8 cellular contexts compared by ENCODE assay signal in the genomic region with DNA sequence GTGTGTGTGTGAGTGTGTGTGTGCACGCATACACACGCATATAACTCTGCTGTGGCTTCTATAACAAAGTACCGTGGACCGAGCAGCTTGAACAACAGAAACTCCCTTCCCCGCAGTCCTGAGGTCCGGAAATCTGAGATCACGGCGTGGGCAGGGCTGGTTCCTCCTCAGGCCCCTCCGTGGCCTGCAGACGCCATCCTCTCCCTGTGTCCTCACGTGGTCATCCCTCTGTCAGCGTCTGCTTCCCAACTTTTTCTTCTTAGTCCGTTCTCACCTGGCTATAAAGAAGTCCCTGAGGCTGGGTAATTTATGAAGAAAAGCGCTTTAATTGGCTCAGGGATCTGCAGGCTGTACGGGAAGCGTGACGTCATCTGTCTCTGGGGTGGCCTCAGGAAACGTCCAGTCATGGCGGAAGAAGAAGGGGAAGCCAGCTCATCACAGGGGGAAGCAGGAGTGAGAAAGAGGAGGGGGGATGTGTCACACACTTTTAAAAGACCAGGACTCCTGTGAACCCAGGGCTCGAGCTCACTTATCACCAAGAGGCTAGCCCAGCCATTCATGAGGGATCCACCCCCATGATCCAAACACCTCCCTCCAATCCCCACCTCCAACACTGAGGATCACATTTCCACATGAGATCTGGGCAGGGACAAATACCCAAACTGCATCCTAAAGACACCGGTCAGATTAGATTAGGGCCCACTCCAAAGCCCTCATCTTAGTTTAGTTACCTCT.
DNase-seq lines count a peak whose midpoint lies in the region; ATAC-seq, FAIRE-seq and TF ChIP-seq lines count a peak whose summit lies in the region.

No MANE protein-coding gene starts in this region.

- peak overlapping the region; percentile 93 for H3K9ac ChIP-seq in OCI-LY3 (ENCODE audit: low read length)

- H3K4me1 ChIP-seq in OCI-LY3 (ENCODE audit: low read length): peaks cover 56% of the 10 kb centered on the region

- peak overlapping the region; percentile 81 for H3K4me3 Mint-ChIP-seq in HFFc6
- peak overlapping the region; percentile 88 for H3K4me3 Mint-ChIP-seq in activated T-cell treated with anti-CD3 and anti-CD28 coated beads, Interleukin-2, amount 50 U/mL, for 72 hours

- H3K36me3 ChIP-seq in OCI-LY3 (replicated peaks; ENCODE audit: low read depth, low read length): no peaks in the 10 kb centered on the region

- H2AFZ ChIP-seq in OCI-LY3 (ENCODE audit: low read depth, low read length): peak overlapping the region; percentile 75

- DNase-seq in GM10248 (ENCODE audit: extremely low spot score) (peak; percentile 71), HFFc6 (peak; percentile 28), germinal center (ENCODE audit: low spot score) (peak; percentile 74), skeletal muscle cell (ENCODE audit: low read depth) (peak; percentile 92), urothelium cell line (ENCODE audit: low spot score) (no peak), NCI-H128 (lab: John Stamatoyannopoulos, UW; ENCODE audit: unreplicated experiment) (no peak)
- peak; percentile 79 to 85 for DNase-seq in activated T-cell treated with anti-CD3 and anti-CD28 coated beads, Interleukin-2, amount 50 U/mL, for 72 hours

- H3K4me2 ChIP-seq in OCI-LY3 (ENCODE audit: low read length): peak overlapping the region; percentile 95

- TF ChIP-seq CTCF in GM10248 (IDR thresholded peaks at IDR 0.05; ENCODE audit: control extremely low read depth, extremely low read depth, low read depth, missing control alignments): no peak
- TF ChIP-seq CTCF in HFFc6 (IDR thresholded peaks at IDR 0.05): no peak
- TF ChIP-seq CTCF in OCI-LY3 (IDR thresholded peaks at IDR 0.05; ENCODE audit: low read depth, low read length): no peak

- peak; percentile 48 to 51 for ATAC-seq in activated T-cell treated with anti-CD3 and anti-CD28 coated beads, Interleukin-2, amount 50 U/mL, for 72 hours (replicated peaks in 1 of 2)

- peak overlapping the region; percentile 86 for H3K4me3 ChIP-seq in OCI-LY3 (ENCODE audit: low read length)
- H3K4me3 ChIP-seq in skeletal muscle cell (ENCODE audit: low read depth, low read length): peak overlapping the region; percentile 36

- H3K27ac Mint-ChIP-seq in HFFc6: peak overlapping the region; percentile 98
- H3K27ac Mint-ChIP-seq in activated T-cell treated with anti-CD3 and anti-CD28 coated beads, Interleukin-2, amount 50 U/mL, for 72 hours: peak overlapping the region; percentile 98

- CTCF ChIA-PET in GM10248 (lab: Yijun Ruan, JAX): interaction anchor here (1.0 to 2.5 kb wide), 2 partner anchors 138 to 151 kb away, joined by 3 to 18 read pairs; no protein-coding TSS in a partner anchor

- H3K79me2 ChIP-seq in OCI-LY3 (ENCODE audit: low read length): no peaks in the 10 kb centered on the region

- H3K4me1 Mint-ChIP-seq in HFFc6 (ENCODE audit: low read depth): peaks cover 34% of the 10 kb centered on the region
- H3K4me1 Mint-ChIP-seq in activated T-cell treated with anti-CD3 and anti-CD28 coated beads, Interleukin-2, amount 50 U/mL, for 72 hours (ENCODE audit: low read depth): peaks cover 74% of the 10 kb centered on the region

- H3K27ac ChIP-seq in OCI-LY3 (ENCODE audit: low read length): peak overlapping the region; percentile 89

- peaks cover 14% of the 10 kb centered on the region for H3K9me3 Mint-ChIP-seq in HFFc6
- H3K9me3 Mint-ChIP-seq in activated T-cell treated with anti-CD3 and anti-CD28 coated beads, Interleukin-2, amount 50 U/mL, for 72 hours: peaks cover 4 to 12% of the 10 kb centered on the region in 2 donors

- peaks cover 4% of the 10 kb centered on the region for H3K27me3 Mint-ChIP-seq in HFFc6 (ENCODE audit: insufficient read depth)
- H3K27me3 Mint-ChIP-seq in activated T-cell treated with anti-CD3 and anti-CD28 coated beads, Interleukin-2, amount 50 U/mL, for 72 hours (ENCODE audit: low read depth): no peaks in the 10 kb centered on the region

- POLR2A ChIA-PET in GM10248 (lab: Yijun Ruan, JAX): interaction anchor here (0.5 to 2.7 kb wide), 5 partner anchors 8 to 188 kb away, joined by 3 to 19 read pairs (median 9); partner anchors contain the start of gene INSIG1

- H3K27me3 ChIP-seq in OCI-LY3 (ENCODE audit: low read depth, low read length): no peaks in the 10 kb centered on the region

- no peaks in the 10 kb centered on the region for H4K20me1 ChIP-seq in OCI-LY3 (ENCODE audit: insufficient read depth, low read length)

- H3K36me3 Mint-ChIP-seq in HFFc6 (ENCODE audit: low read depth): peaks cover 9% of the 10 kb centered on the region
- peaks cover 10 to 11% of the 10 kb centered on the region in 2 donors for H3K36me3 Mint-ChIP-seq in activated T-cell treated with anti-CD3 and anti-CD28 coated beads, Interleukin-2, amount 50 U/mL, for 72 hours (ENCODE audit: insufficient read depth in 2 of 2)

- no peaks in the 10 kb centered on the region for H3K9me3 ChIP-seq in OCI-LY3 (ENCODE audit: insufficient read depth, low read length)

- FAIRE-seq in urothelium cell line (lab: Jason Lieb, UNC): no peak

Comparison
In these comparisons a context has a peak if more than half of its experiments do, and no peak if none do; other contexts are left out.
1. DNase-seq: peak in GM10248 (single experiment), HFFc6 (single experiment), activated T-cell treated with anti-CD3 and anti-CD28 coated beads, Interleukin-2, amount 50 U/mL, for 72 hours (2 of 2), germinal center (single experiment) and skeletal muscle cell (single experiment); none in urothelium cell line (single experiment) and NCI-H128 (single experiment).